13 cellular contexts compared by ENCODE assay signal in genomic region chr18:51107594-51108305, GRCh38.
DNase-seq lines count a peak whose midpoint lies in the region; ATAC-seq lines count a peak whose summit lies in the region.
"Had no signal": no experiment of that assay in that cellular context is flagged by ENCODE, and none has a peak within 500 bp of the region (broad histone marks: within the 10 kb centered on the region; RNA-seq: fewer than 3 reads in every experiment).

No MANE protein-coding gene starts in this region.

- H3K14ac ChIP-seq in mesenchymal stem cell (ENCODE audit: low read length in 2 of 2): peak overlapping the region in 1 of 2 experiments; percentile 68

- H3K9me3 ChIP-seq in mesenchymal stem cell (ENCODE audit: control insufficient read depth, low read length): no peaks in the 10 kb centered on the region
- H3K9me3 ChIP-seq: esophagus muscularis mucosa, vagina had no signal

- WGBS in mesenchymal stem cell: 87% methylated on average over 8 of the region's 9 CpGs

- no peak overlapping the region for H2AK5ac ChIP-seq in mesenchymal stem cell (ENCODE audit: low read length, severe bottlenecking)

- H4K8ac ChIP-seq in mesenchymal stem cell (ENCODE audit: low read length): no peak overlapping the region

- DNase-seq in EL (peak; percentile 25), mesenchymal stem cell (peak; percentile 7), NCI-H1436 (lab: John Stamatoyannopoulos, UW) (no peak), GM19240 (ENCODE audit: insufficient read length, low spot score) (no peak)
- peak; percentile 31 to 33 for DNase-seq in activated T-cell treated with anti-CD3 and anti-CD28 coated beads, Interleukin-2, amount 50 U/mL, for 48 hours
- DNase-seq: brain microvascular endothelial cell, DMS79, NCI-H774 had no signal

- H2BK12ac ChIP-seq in mesenchymal stem cell (ENCODE audit: low read length in 2 of 2): no peak overlapping the region

- H3K36me3 ChIP-seq in mesenchymal stem cell (ENCODE audit: control insufficient read depth in 1 of 2, insufficient read depth in 2 of 2, low read depth in 1 of 2, low read length in 2 of 2): no peaks in the 10 kb centered on the region
- H3K36me3 ChIP-seq: brain microvascular endothelial cell, esophagus muscularis mucosa, vagina had no signal

- H3K23ac ChIP-seq in mesenchymal stem cell (ENCODE audit: low read length in 2 of 2): no peak overlapping the region

- no peak overlapping the region for H3K9ac ChIP-seq in mesenchymal stem cell (ENCODE audit: low read length)

- H2AFZ ChIP-seq in mesenchymal stem cell (ENCODE audit: low read depth, low read length): no peak overlapping the region

- H3K27me3 ChIP-seq in mesenchymal stem cell (ENCODE audit: control insufficient read depth in 1 of 2, insufficient read depth in 1 of 2, low read length in 2 of 2): no peaks in the 10 kb centered on the region
- H3K27me3 ChIP-seq: brain microvascular endothelial cell, esophagus muscularis mucosa, vagina had no signal

- ATAC-seq in HG03342 (IDR thresholded peaks at IDR 0.05; ENCODE audit: unreplicated experiment) (peak; percentile 25), HG03521 (IDR thresholded peaks at IDR 0.05; ENCODE audit: unreplicated experiment) (no peak)
- ATAC-seq: SK-N-SH treated with all-trans-retinoic acid at 6 μM for 48 hours had no signal

- no peak overlapping the region for H2BK120ac ChIP-seq in mesenchymal stem cell (ENCODE audit: low read depth, low read length)

- no peak overlapping the region for H3K4ac ChIP-seq in mesenchymal stem cell (ENCODE audit: low read depth in 1 of 2, low read length in 2 of 2)

- peak overlapping the region; percentile 25 for H4K91ac ChIP-seq in mesenchymal stem cell (ENCODE audit: low read length)

- peaks cover 10% of the 10 kb centered on the region for H3K4me1 ChIP-seq in mesenchymal stem cell (ENCODE audit: control insufficient read depth, insufficient read depth, low read depth, low read length)
- H3K4me1 ChIP-seq: vagina had no signal

- H3K4me2 ChIP-seq in mesenchymal stem cell (ENCODE audit: low read length, poor library complexity, severe bottlenecking): no peak overlapping the region

- H3K27ac ChIP-seq in mesenchymal stem cell (ENCODE audit: low read length, poor library complexity, severe bottlenecking): no peak overlapping the region
- H3K27ac ChIP-seq: brain microvascular endothelial cell, esophagus muscularis mucosa, vagina had no signal

- H3K4me3 ChIP-seq in mesenchymal stem cell (ENCODE audit: insufficient read depth in 1 of 2, low read depth in 1 of 2, low read length in 2 of 2): no peak overlapping the region
- H3K4me3 ChIP-seq: esophagus muscularis mucosa, vagina had no signal

- H2BK15ac ChIP-seq in mesenchymal stem cell (ENCODE audit: low read depth, poor library complexity, severe bottlenecking): no peak overlapping the region

- H2BK5ac ChIP-seq in mesenchymal stem cell (ENCODE audit: low read depth, low read length, poor library complexity, severe bottlenecking): no peak overlapping the region

- no peaks in the 10 kb centered on the region for H3K79me1 ChIP-seq in mesenchymal stem cell (replicated peaks; ENCODE audit: low read length, poor library complexity, severe bottlenecking)

- no peak overlapping the region for H3K18ac ChIP-seq in mesenchymal stem cell (ENCODE audit: low read depth in 1 of 2, low read length in 2 of 2)

Comparison
In these comparisons a context has a peak if more than half of its experiments do, and no peak if none do; other contexts are left out.
1. DNase-seq: peak in EL (single experiment), activated T-cell treated with anti-CD3 and anti-CD28 coated beads, Interleukin-2, amount 50 U/mL, for 48 hours (2 of 2) and mesenchymal stem cell (single experiment); none in NCI-H1436 (single experiment) and GM19240 (single experiment).